23 cellular contexts compared by ENCODE assay signal in genomic region chr4:174517502-174517901, GRCh38. TPM values are rescaled to one million over a fixed set of nuclear protein-coding genes. Genes with fewer than 3 reads are reported as not detected.
"Had no signal": no experiment of that assay in that cellular context is flagged by ENCODE, and none has a peak within 500 bp of the region (broad histone marks: within the 10 kb centered on the region; RNA-seq: fewer than 3 reads in every experiment).

No MANE protein-coding gene starts in this region.

- H3K27ac ChIP-seq: coronary artery, parathyroid adenoma, WERI-Rb-1 had no signal

- H3K4me1 ChIP-seq: parathyroid adenoma had no signal

- H3K27me3 ChIP-seq: gastroesophageal sphincter, tibial artery had no signal

- H3K4me3 ChIP-seq: coronary artery, esophagus squamous epithelium, gastroesophageal sphincter, skin epidermis, tibial artery had no signal

- H3K9me3 ChIP-seq: esophagus squamous epithelium, gastroesophageal sphincter, tibial artery had no signal

- DNase-seq: activated CD4-positive, alpha-beta T cell treated with anti-CD3 and anti-CD28 coated beads, Interleukin-2, amount 10 ng/mL, durations not matched to agents 7 days and 5 days; activated CD4-positive, CD25-positive, alpha-beta regulatory T cell treated with anti-CD3 and anti-CD28 coated beads, Interleukin-2, amount 50 U/mL, for 72 hours; activated CD8-positive, alpha-beta memory T cell treated with anti-CD3 and anti-CD28 coated beads, Interleukin-2, amount 10 ng/mL, durations not matched to agents 7 days and 5 days; activated CD8-positive, alpha-beta T cell treated with anti-CD3 and anti-CD28 coated beads for 36 hours; activated effector memory CD4-positive, alpha-beta T cell treated with anti-CD3 and anti-CD28 coated beads, Interleukin-2, amount 50 U/mL, for 16 hours; activated naive CD4-positive, alpha-beta T cell treated with anti-CD3 and anti-CD28 coated beads, Interleukin-2, amount 10 ng/mL, durations not matched to agents 7 days and 5 days; activated T-cell treated with anti-CD3 and anti-CD28 coated beads for 4 hours; cerebellar nuclear complex; esophagus squamous epithelium; head of caudate nucleus; left ventricle myocardium superior; mesenchymal stem cell; nucleus accumbens; right cardiac atrium; stimulated activated CD4-positive, alpha-beta T cell treated with anti-CD3 and anti-CD28 coated beads, Interleukin-1b, Interleukin-23, amount 100 ng/mL, for 48 hours; stimulated activated naive CD8-positive, alpha-beta T cell treated with anti-CD3 and anti-CD28 coated beads, Interleukin-15, amount 100 ng/mL, for 72 hours; tibial artery; WERI-Rb-1 had no signal

- H3K36me3 ChIP-seq: gastroesophageal sphincter, tibial artery, WERI-Rb-1 had no signal

RNA-seq across cellular contexts. Expression of gene HPGD, which starts 4.8 kb away (rescaled TPM):
- total RNA-seq: pulmonary artery endothelial cell had no signal
